In genomic region chr11:68903631-68904457, GRCh38 we compare ENCODE assay signal across 8 cellular contexts. TPM values are rescaled to one million over a fixed set of nuclear protein-coding genes. Genes with fewer than 3 reads are reported as not detected.
DNase-seq lines count a peak whose midpoint lies in the region; FAIRE-seq and TF ChIP-seq lines count a peak whose summit lies in the region.

IGHMBP2 (plus strand) TSS chr11:68903891; CDS start chr11:68903953, 62 bp downstream.
MRPL21 (minus strand) TSS chr11:68903832; CDS start chr11:68903810, 22 bp downstream.

- H3K4me1 Mint-ChIP-seq in T-helper 1 cell treated with Interleukin-12 subunit alpha and Interleukin-12 subunit beta and Interleukin-4 antibody, amounts not matched to agents 30 μg/mL and 1 μg/mL, for 36 hours (ENCODE audit: low read depth), result peaks cover 29% of the 10 kb centered on the region

- H3K36me3 ChIP-seq in right atrium auricular region, result peaks cover 29% of the 10 kb centered on the region

- peak within 1 kb of the TSS; percentile 92 for H3K27ac Mint-ChIP-seq in T-helper 1 cell treated with Interleukin-12 subunit alpha and Interleukin-12 subunit beta and Interleukin-4 antibody, amounts not matched to agents 30 μg/mL and 1 μg/mL, for 36 hours

- TF ChIP-seq CTCF in GM10266 (IDR thresholded peaks at IDR 0.05; ENCODE audit: control insufficient read depth, insufficient read depth, low read depth, missing control alignments), result no peak
- no peak for TF ChIP-seq CTCF in HFF-Myc (IDR thresholded peaks at IDR 0.05; ENCODE audit: low read depth, low read length, missing control alignments)
- TF ChIP-seq CTCF in right atrium auricular region (IDR thresholded peaks at IDR 0.05), result peak in 1 of 2 donors; percentile 13

- no peaks in the 10 kb centered on the region for H3K27me3 ChIP-seq in right atrium auricular region

- H3K27ac ChIP-seq in right atrium auricular region, result peak within 1 kb of the TSS; percentile 82 to 87

- H3K4me1 ChIP-seq in right atrium auricular region, result peaks cover 0 to 35% of the 10 kb centered on the region in 2 donors

- FAIRE-seq in urothelium cell line (lab: Jason Lieb, UNC), result no peak

- no peaks in the 10 kb centered on the region for H3K27me3 Mint-ChIP-seq in T-helper 1 cell treated with Interleukin-12 subunit alpha and Interleukin-12 subunit beta and Interleukin-4 antibody, amounts not matched to agents 30 μg/mL and 1 μg/mL, for 36 hours (ENCODE audit: low read depth)

- H3K36me3 Mint-ChIP-seq in T-helper 1 cell treated with Interleukin-12 subunit alpha and Interleukin-12 subunit beta and Interleukin-4 antibody, amounts not matched to agents 30 μg/mL and 1 μg/mL, for 36 hours (ENCODE audit: low read depth), result peaks cover 24% of the 10 kb centered on the region

- H3K9me3 Mint-ChIP-seq in T-helper 1 cell treated with Interleukin-12 subunit alpha and Interleukin-12 subunit beta and Interleukin-4 antibody, amounts not matched to agents 30 μg/mL and 1 μg/mL, for 36 hours, result no peaks in the 10 kb centered on the region

- no peaks in the 10 kb centered on the region for H3K9me3 ChIP-seq in right atrium auricular region

- peak within 1 kb of the TSS; percentile 97 for H3K4me3 Mint-ChIP-seq in T-helper 1 cell treated with Interleukin-12 subunit alpha and Interleukin-12 subunit beta and Interleukin-4 antibody, amounts not matched to agents 30 μg/mL and 1 μg/mL, for 36 hours

- H3K4me3 ChIP-seq in HFF-Myc (replicated peaks; ENCODE audit: low read depth, low read length) (peak within 1 kb of the TSS; percentile 71), right atrium auricular region (peak within 1 kb of the TSS; percentile 83 to 89)

- DNase-seq in GM10266 (ENCODE audit: extremely low spot score) (peak; percentile 91), HFF-Myc (ENCODE audit: extremely low read depth, low read depth) (peak; percentile 30), NCI-H1092 (lab: John Stamatoyannopoulos, UW) (peak; percentile 86), amniotic stem cell (lab: John Stamatoyannopoulos, UW) (peak; percentile 82), right atrium auricular region (ENCODE audit: low spot score) (peak; percentile 88), pulmonary artery endothelial cell (ENCODE audit: low read depth, low spot score) (peak; percentile 37), urothelium cell line (ENCODE audit: low spot score) (peak; percentile 91)

RNA-seq across cellular contexts. Expression of gene IGHMBP2, which starts in this region (rescaled TPM):
- total RNA-seq in right atrium auricular region, result 1 to 10 TPM; 8.5 to 8.8 TPM
- total RNA-seq in pulmonary artery endothelial cell, result 9.1 and 13.4 TPM in 2 replicates

RNA-seq across cellular contexts. Expression of gene MRPL21, which starts in this region (rescaled TPM):
- total RNA-seq in right atrium auricular region (10 to 100 TPM; 63.2 to 87.3 TPM), pulmonary artery endothelial cell (58.6 and 88.8 TPM in 2 replicates)

Comparison
In these comparisons a context has a peak if more than half of its experiments do, and no peak if none do; other contexts are left out.
1. Peak in every context shown above with its lines: DNase-seq, H3K4me3 ChIP-seq and H3K27ac ChIP-seq.
2. DNase-seq: peak in every context shown above with its lines; median percentile 91 in GM10266; 91 in urothelium cell line; 88 in right atrium auricular region; 86 in NCI-H1092; 82 in amniotic stem cell; 37 in pulmonary artery endothelial cell; 30 in HFF-Myc.